1 cellular context compared by ENCODE assay signal in genomic region chr2:237743024-237743423, GRCh38.
TF ChIP-seq lines count a peak whose summit lies in the region.

No MANE protein-coding gene starts in this region.

TF ChIP-seq in GM23338, 12 proteins besides CTCF, POLR2A, EP300 and RAD21 (continued from another document):
- no peak for TF ChIP-seq ZNF462 (CRISPR knock-in tag; IDR thresholded peaks at IDR 0.05)
- TF ChIP-seq STAT1 (IDR thresholded peaks at IDR 0.05; ENCODE audit: unreplicated experiment): no peak
